In genomic region chr1:178679237-178679636, GRCh38 we compare ENCODE assay signal across 27 cellular contexts.
"Had no signal": no experiment of that assay in that cellular context is flagged by ENCODE, and none has a peak within 500 bp of the region (broad histone marks: within the 10 kb centered on the region; RNA-seq: fewer than 3 reads in every experiment).

No MANE protein-coding gene starts in this region.

- H3K9me3 ChIP-seq: colonic mucosa, esophagus squamous epithelium, gastrocnemius medialis, left lung, lower lobe of right lung, mucosa of descending colon had no signal

- ATAC-seq: effector memory CD8-positive, alpha-beta T cell; esophagus mucosa; gastrocnemius medialis; heart right ventricle; left cardiac atrium; left lung; left ventricle myocardium superior; lower lobe of right lung; mucosa of descending colon had no signal

- H3K27ac ChIP-seq: colonic mucosa, epithelial cell of prostate, esophagus squamous epithelium, gastrocnemius medialis, heart right ventricle, left lung, lower lobe of right lung had no signal

- DNase-seq: colonic mucosa; cortex of kidney; effector CD8-positive, alpha-beta T cell; effector memory CD8-positive, alpha-beta T cell; endodermal cell; erythroblast; esophagus squamous epithelium; foreskin fibroblast; gastrocnemius medialis; glutamatergic neuron; head of caudate nucleus; heart right ventricle; hippocampal formation; left cardiac atrium; left lung; left ventricle myocardium superior; lower lobe of right lung; mesenchymal stem cell; mucosa of descending colon; naive B cell had no signal

- H3K27me3 ChIP-seq: colonic mucosa, esophagus squamous epithelium, gastrocnemius medialis, heart right ventricle, left lung had no signal

- H3K27me3 Mint-ChIP-seq: dendritic cell treated with granulocyte-macrophage colony-stimulating factor and Interleukin-4, amounts not matched to agents 40 ng/mL and 50 ng/mL, for 4 days; naive B cell had no signal

- H3K4me3 ChIP-seq: colonic mucosa, esophagus squamous epithelium, gastrocnemius medialis, heart right ventricle, left lung, lower lobe of right lung, mucosa of descending colon had no signal

- H3K9me3 Mint-ChIP-seq: dendritic cell treated with granulocyte-macrophage colony-stimulating factor and Interleukin-4, amounts not matched to agents 40 ng/mL and 50 ng/mL, for 4 days had no signal

- H3K4me1 ChIP-seq: colonic mucosa, esophagus squamous epithelium, gastrocnemius medialis, heart right ventricle, left lung, lower lobe of right lung had no signal

- H3K36me3 ChIP-seq: colonic mucosa, esophagus squamous epithelium, gastrocnemius medialis, heart right ventricle, left lung, lower lobe of right lung had no signal

- FAIRE-seq: endometrium, islet of Langerhans, keratinocyte had no signal

- H3K4me3 Mint-ChIP-seq: dendritic cell treated with granulocyte-macrophage colony-stimulating factor and Interleukin-4, amounts not matched to agents 40 ng/mL and 50 ng/mL, for 4 days; effector memory CD8-positive, alpha-beta T cell; endodermal cell; mesothelial cell of epicardium; naive B cell had no signal

- H3K4me1 Mint-ChIP-seq: endodermal cell, mesothelial cell of epicardium had no signal

- H3K36me3 Mint-ChIP-seq: mesothelial cell of epicardium had no signal

- H3K27ac Mint-ChIP-seq: dendritic cell treated with granulocyte-macrophage colony-stimulating factor and Interleukin-4, amounts not matched to agents 40 ng/mL and 50 ng/mL, for 4 days; effector memory CD8-positive, alpha-beta T cell; endodermal cell; mesothelial cell of epicardium had no signal
